Comparison of ENCODE assay signal across 11 cellular contexts in the genomic region with DNA sequence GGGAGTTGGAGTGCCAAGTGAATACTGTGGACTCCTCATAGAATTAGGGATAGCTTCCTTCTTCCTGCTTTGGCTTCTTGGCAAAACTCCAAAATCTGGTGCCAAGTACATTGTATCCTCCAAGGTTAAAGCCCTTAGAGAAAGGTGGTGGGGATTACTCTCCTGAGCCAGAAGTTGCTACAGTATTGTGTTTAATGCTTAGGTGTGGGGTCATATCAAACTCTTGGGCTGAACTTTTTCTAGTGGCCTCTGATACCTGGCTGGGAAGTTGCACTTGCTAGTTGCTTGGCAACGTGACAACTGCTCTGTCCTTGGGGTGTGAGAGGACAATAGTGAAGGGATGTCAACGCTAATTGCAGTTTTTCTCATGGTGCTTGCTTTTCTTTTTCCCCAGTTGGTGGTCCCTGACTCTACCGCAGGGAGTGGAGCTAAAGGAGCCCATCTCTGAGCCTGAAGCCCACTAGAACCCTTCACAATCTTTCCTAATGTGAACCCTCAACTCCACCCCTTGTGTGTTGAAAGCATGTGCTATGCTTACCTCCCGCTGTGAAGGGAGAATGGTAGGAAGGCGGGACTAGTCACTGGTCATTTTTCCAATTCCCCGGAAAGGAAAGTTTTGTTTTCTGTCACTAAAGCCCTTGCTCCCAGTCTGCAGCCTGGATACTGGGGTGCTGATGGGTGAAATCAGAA. TPM values are rescaled to one million over a fixed set of nuclear protein-coding genes. Genes with fewer than 3 reads are reported as not detected.
A peak's percentile ranks its signal among the peaks of the same experiment; 100 is the strongest.
DNase-seq lines count a peak whose midpoint lies in the region; ATAC-seq and TF ChIP-seq lines count a peak whose summit lies in the region.
"Had no signal": no experiment of that assay in that cellular context is flagged by ENCODE, and none has a peak within 500 bp of the region (broad histone marks: within the 10 kb centered on the region; RNA-seq: fewer than 3 reads in every experiment).

No MANE protein-coding gene starts in this region.

- intact Hi-C loops in right cardiac atrium (cut with DNase I) = no loop called here

- DNase-seq in DMS 273 (lab: John Stamatoyannopoulos, UW; ENCODE audit: unreplicated experiment) (peak; percentile 58), DMS 273 treated with DMSO at 0.1 percent for 48 hours (lab: John Stamatoyannopoulos, UW) (no peak), brain microvascular endothelial cell (peak; percentile 29), right cardiac atrium (no peak), GM10248 (ENCODE audit: extremely low spot score) (no peak), GF-D8 (lab: John Stamatoyannopoulos, UW) (no peak)
- DNase-seq in activated CD4-positive, alpha-beta T cell treated with anti-CD3 and anti-CD28 coated beads, Interleukin-2, amount 50 U/mL, for 48 hours = no peak
- DNase-seq: 8988T, SHP77 treated with DMSO at 0.1 percent for 48 hours had no signal

- H3K9me3 ChIP-seq in right cardiac atrium (ENCODE audit: control insufficient read depth, low read length) (no peaks in the 10 kb centered on the region), stomach smooth muscle (ENCODE audit: control insufficient read depth in 2 of 2, low read length in 2 of 2) (no peaks in the 10 kb centered on the region)

- in situ Hi-C loops in brain microvascular endothelial cell (cut with HindIII; ENCODE audit: low pct_ligation_motif_present, low sequenced_read_pairs) = no loop called here

- POLR2A ChIA-PET in GM10248 (lab: Yijun Ruan, JAX) = no interaction called here

- H3K9ac ChIP-seq in stomach smooth muscle (ENCODE audit: low read length in 2 of 2) = no peak overlapping the region

- H3K27me3 ChIP-seq in brain microvascular endothelial cell (replicated peaks) = no peaks in the 10 kb centered on the region
- H3K27me3 ChIP-seq in right cardiac atrium (ENCODE audit: control insufficient read depth, insufficient read depth) = no peaks in the 10 kb centered on the region
- peaks cover 0 to 17% of the 10 kb centered on the region in 2 donors for H3K27me3 ChIP-seq in stomach smooth muscle (ENCODE audit: control insufficient read depth in 1 of 2, insufficient read depth in 2 of 2, low read length in 2 of 2)

- CTCF ChIA-PET in GM10248 (lab: Yijun Ruan, JAX) = no interaction called here

- H3K4me1 ChIP-seq in right cardiac atrium (ENCODE audit: control insufficient read depth, insufficient read depth, low read length) (peaks cover 13% of the 10 kb centered on the region), stomach smooth muscle (ENCODE audit: control insufficient read depth, insufficient read depth, low read length) (peaks cover 14% of the 10 kb centered on the region)

- H3K27ac ChIP-seq in brain microvascular endothelial cell = peak overlapping the region; percentile 91
- H3K27ac ChIP-seq in right cardiac atrium (ENCODE audit: low read length) = peak overlapping the region; percentile 97
- H3K27ac ChIP-seq in stomach smooth muscle (ENCODE audit: low read length) = peak overlapping the region; percentile 31

- TF ChIP-seq CTCF in brain microvascular endothelial cell (IDR thresholded peaks at IDR 0.05; ENCODE audit: low read depth, low read length, missing control alignments) (no peak), GM10248 (IDR thresholded peaks at IDR 0.05; ENCODE audit: control extremely low read depth, extremely low read depth, low read depth, missing control alignments) (no peak)

- WGBS in right cardiac atrium = 20% methylated on average over 6 of the region's 6 CpGs

- H3K36me3 ChIP-seq in brain microvascular endothelial cell (replicated peaks) (no peaks in the 10 kb centered on the region), stomach smooth muscle (ENCODE audit: control insufficient read depth in 2 of 2, insufficient read depth in 2 of 2, low read length in 2 of 2) (no peaks in the 10 kb centered on the region)

- H3K4me3 ChIP-seq in brain microvascular endothelial cell (ENCODE audit: low read depth, low read length) = peak overlapping the region; percentile 27
- peak overlapping the region; percentile 13 for H3K4me3 ChIP-seq in right cardiac atrium (ENCODE audit: low read length)
- peak overlapping the region; percentile 46 to 57 for H3K4me3 ChIP-seq in stomach smooth muscle (ENCODE audit: low read length in 2 of 2)

- ATAC-seq in right cardiac atrium = peak; percentile 27 to 34

RNA-seq across cellular contexts. Expression of a gene that starts 35.5 kb away (rescaled TPM):
- total RNA-seq in right cardiac atrium = 10 to 100 TPM; 11.9 to 20.8 (median 15.7) TPM
- polyA plus RNA-seq in right cardiac atrium = 7.3 TPM

RNA-seq across cellular contexts. Expression of a gene that starts 57.0 kb away (rescaled TPM):
- total RNA-seq in right cardiac atrium = not detected
- not detected for polyA plus RNA-seq in right cardiac atrium
- polyA plus RNA-seq: neural cell had no signal

Comparison
In these comparisons a context has a peak if more than half of its experiments do, and no peak if none do; other contexts are left out.
1. DNase-seq: peak in DMS 273 (single experiment) and brain microvascular endothelial cell (single experiment); none in DMS 273 treated with DMSO at 0.1 percent for 48 hours (single experiment), right cardiac atrium (0 of 3), activated CD4-positive, alpha-beta T cell treated with anti-CD3 and anti-CD28 coated beads, Interleukin-2, amount 50 U/mL, for 48 hours (0 of 2), GM10248 (single experiment) and GF-D8 (single experiment).
2. H3K27ac ChIP-seq: peak in every context shown above with its lines; median percentile 97 in right cardiac atrium; 91 in brain microvascular endothelial cell; 31 in stomach smooth muscle.
3. Peak in every context shown above with its lines, with median percentiles within 50 percentile points of each other: H3K4me3 ChIP-seq.